10 cellular contexts compared by ENCODE assay signal in the genomic region with DNA sequence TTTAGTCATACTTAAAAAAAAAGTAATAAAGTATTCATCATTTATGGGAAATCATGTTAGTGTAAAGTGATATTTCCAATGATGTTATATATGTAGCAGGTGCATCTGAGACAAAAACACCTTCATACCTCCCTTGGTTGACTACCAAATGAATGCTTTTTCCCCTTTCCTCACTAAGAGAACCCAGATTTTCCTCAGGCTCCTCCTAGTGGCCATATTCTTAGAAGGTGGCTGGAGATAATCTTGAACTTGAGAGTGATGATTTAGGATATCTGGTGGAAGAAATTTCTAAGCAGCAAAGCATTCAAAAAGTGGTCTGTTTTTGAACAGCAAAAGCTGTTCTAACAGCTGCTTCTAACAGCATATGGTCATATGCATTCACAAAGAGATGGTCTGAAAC. TPM values are rescaled to one million over a fixed set of nuclear protein-coding genes. Genes with fewer than 3 reads are reported as not detected.
DNase-seq lines count a peak whose midpoint lies in the region; ATAC-seq and TF ChIP-seq lines count a peak whose summit lies in the region.
"Had no signal": no experiment of that assay in that cellular context is flagged by ENCODE, and none has a peak within 500 bp of the region (broad histone marks: within the 10 kb centered on the region; RNA-seq: fewer than 3 reads in every experiment).

No MANE protein-coding gene starts in this region.

- TF ChIP-seq CTCF in cardiac muscle cell (IDR thresholded peaks at IDR 0.05; ENCODE audit: low read depth, low read length): peak; percentile 44
- TF ChIP-seq CTCF in PC-3 (conservative IDR thresholded peaks at IDR 0.05; ENCODE audit: low read depth, low read length): peak; percentile 51
- peak; percentile 52 to 60 for TF ChIP-seq CTCF in fibroblast of lung (conservative IDR thresholded peaks at IDR 0.05 in 1 of 2, IDR thresholded peaks at IDR 0.05 in 1 of 2; ENCODE audit: low read depth in 1 of 2, low read length in 2 of 2)
- peak in 3 of 5 experiments; percentile 15 to 29 (median 22) for TF ChIP-seq CTCF in tibial nerve (IDR thresholded peaks at IDR 0.05)

- H3K27ac ChIP-seq in cardiac muscle cell: no peak overlapping the region
- no peak overlapping the region for H3K27ac ChIP-seq in PC-3 (ENCODE audit: low read length)
- H3K27ac ChIP-seq in fibroblast of lung (ENCODE audit: insufficient read depth, low read length): no peak overlapping the region
- H3K27ac ChIP-seq in tibial nerve: no peak overlapping the region

- DNase-seq in cardiac muscle cell (ENCODE audit: low read depth in 1 of 2, low spot score in 1 of 2): peak in 1 of 2 donors; percentile 3
- DNase-seq in Right ventricle myocardium inferior (ENCODE audit: missing footprints): no peak
- peak; percentile 40 for DNase-seq in PC-3
- DNase-seq in fibroblast of lung (ENCODE audit: low read depth in 2 of 2): peak in 1 of 2 donors; percentile 21
- DNase-seq in tibial nerve (ENCODE audit: low spot score in 2 of 2): no peak
- DNase-seq in DMS79 treated with DMSO at 0.1 percent for 48 hours (lab: John Stamatoyannopoulos, UW): no peak
- no peak for DNase-seq in effector CD4-positive, alpha-beta T cell
- DNase-seq in activated CD4-positive, alpha-beta T cell treated with anti-CD3 and anti-CD28 coated beads, Interleukin-2, amount 50 U/mL, for 4 hours: no peak
- DNase-seq: activated effector memory CD4-positive, alpha-beta T cell treated with Interleukin-2 at 50 U/mL for 16 hours had no signal

- ATAC-seq in Right ventricle myocardium inferior (no peak), PC-3 (no peak)
- ATAC-seq: stimulated activated memory B cell treated with anti-CD40 and anti-IgM and Interleukin-4, amounts not matched to agents 10 μg/mL and 1 μg/mL and 100 μg/mL, for 72 hours had no signal

- H3K36me3 ChIP-seq in cardiac muscle cell (no peaks in the 10 kb centered on the region), PC-3 (ENCODE audit: low read depth, low read length) (no peaks in the 10 kb centered on the region), fibroblast of lung (ENCODE audit: control insufficient read depth, insufficient read depth, low read length) (no peaks in the 10 kb centered on the region), tibial nerve (no peaks in the 10 kb centered on the region)

- H3K4me2 ChIP-seq in PC-3 (ENCODE audit: low read length) (no peak overlapping the region), fibroblast of lung (ENCODE audit: extremely low read depth, insufficient read depth, low read length) (no peak overlapping the region)

- TF ChIP-seq EP300 in tibial nerve (IDR thresholded peaks at IDR 0.05): no peak

- H2AFZ ChIP-seq in PC-3 (ENCODE audit: low read length) (no peak overlapping the region), fibroblast of lung (ENCODE audit: low read length) (no peak overlapping the region)

- H4K20me1 ChIP-seq in PC-3 (ENCODE audit: low read length): no peaks in the 10 kb centered on the region
- no peaks in the 10 kb centered on the region for H4K20me1 ChIP-seq in fibroblast of lung (ENCODE audit: control insufficient read depth, extremely low read depth, insufficient read depth, low read length)

- H3K27me3 ChIP-seq in cardiac muscle cell: no peaks in the 10 kb centered on the region
- H3K27me3 ChIP-seq in PC-3 (ENCODE audit: low read length): no peaks in the 10 kb centered on the region
- H3K27me3 ChIP-seq in fibroblast of lung (ENCODE audit: control insufficient read depth, insufficient read depth, low read length): no peaks in the 10 kb centered on the region
- peaks cover 0 to 3% of the 10 kb centered on the region in 2 donors for H3K27me3 ChIP-seq in tibial nerve

- H3K9ac ChIP-seq in PC-3 (ENCODE audit: low read length): no peak overlapping the region
- H3K9ac ChIP-seq in fibroblast of lung (ENCODE audit: insufficient read depth, low read length): no peak overlapping the region

- CTCF ChIA-PET in PC-3 (lab: Charles Lee): no interaction called here

- H3K9me3 ChIP-seq in cardiac muscle cell (ENCODE audit: low read depth): no peaks in the 10 kb centered on the region
- H3K9me3 ChIP-seq in PC-3 (ENCODE audit: low read length): no peaks in the 10 kb centered on the region
- H3K9me3 ChIP-seq in fibroblast of lung (ENCODE audit: control insufficient read depth, insufficient read depth, low read depth, low read length): no peaks in the 10 kb centered on the region
- H3K9me3 ChIP-seq in tibial nerve: peaks cover 0 to 1% (median 0%) of the 10 kb centered on the region in 4 donors

- H3K79me2 ChIP-seq in PC-3 (ENCODE audit: low read length): no peaks in the 10 kb centered on the region
- no peaks in the 10 kb centered on the region for H3K79me2 ChIP-seq in fibroblast of lung (ENCODE audit: control insufficient read depth, insufficient read depth, low read length)

- POLR2A ChIA-PET in PC-3 (lab: Charles Lee; ENCODE audit: unreplicated experiment): no interaction called here

- H3K4me3 ChIP-seq in cardiac muscle cell (no peak overlapping the region), PC-3 (ENCODE audit: low read length) (no peak overlapping the region), fibroblast of lung (replicated peaks in 1 of 4; ENCODE audit: control extremely low read depth in 1 of 4, insufficient read depth in 1 of 4, low read depth in 3 of 4, low read length in 4 of 4) (no peak overlapping the region), tibial nerve (no peak overlapping the region)

- no peaks in the 10 kb centered on the region for H3K9me2 ChIP-seq in PC-3 (replicated peaks; ENCODE audit: low read length)

- no peaks in the 10 kb centered on the region for H3F3A ChIP-seq in PC-3 (ENCODE audit: low read length, unreplicated experiment)

- no TSS peak for BruUV-seq in PC-3 (replicated peaks; lab: Mats Ljungman, UMichigan)

- no peaks in the 10 kb centered on the region for H3K4me1 ChIP-seq in cardiac muscle cell (ENCODE audit: low read depth)
- H3K4me1 ChIP-seq in PC-3 (ENCODE audit: insufficient read depth, low read length): no peaks in the 10 kb centered on the region
- no peaks in the 10 kb centered on the region for H3K4me1 ChIP-seq in fibroblast of lung (ENCODE audit: control insufficient read depth, extremely low read depth, insufficient read depth, low read length)
- H3K4me1 ChIP-seq in tibial nerve: no peaks in the 10 kb centered on the region

- intact Hi-C loops in Right ventricle myocardium inferior (cut with DNase I): no loop called here
- intact Hi-C loops in PC-3 (cut with micrococcal nuclease): loop anchor here (10.0 kb wide), 1 partner anchor 169 kb away; no protein-coding TSS in a partner anchor

- TF ChIP-seq POLR2A in tibial nerve (IDR thresholded peaks at IDR 0.05): no peak

RNA-seq across cellular contexts. Expression of gene DNAH11, which starts 16.8 kb away (rescaled TPM):
- 0.46 and 0.60 TPM in 2 replicates for total RNA-seq in cardiac muscle cell
- polyA plus RNA-seq in cardiac muscle cell: 0.55 and 1.9 TPM in 2 replicates
- 0.08 TPM for total RNA-seq in Right ventricle myocardium inferior
- total RNA-seq in PC-3 (2014; rRNA removed): 1.6 and 5.2 TPM in 2 replicates
- under 0.01 and 0.33 TPM in 2 replicates for total RNA-seq in fibroblast of lung
- polyA plus RNA-seq in fibroblast of lung: 0.16 and 0.34 TPM in 2 replicates
- polyA plus RNA-seq in fibroblast of lung (2012): 0.16 and 0.49 TPM in 2 replicates
- not detected in 2 replicates for polyA minus RNA-seq in fibroblast of lung (ENCODE audit: low replicate concordance)
- total RNA-seq in tibial nerve: 1 to 10 TPM in 2 of 4 donors, under 1 TPM in 2; 0.20 to 2.5 (median 0.71) TPM
